2 cellular contexts compared by ENCODE assay signal in genomic region chr14:75229576-75229922, GRCh38.
TF ChIP-seq lines count a peak whose summit lies in the region.

No MANE protein-coding gene starts in this region.

TF ChIP-seq in liver, 16 proteins besides CTCF, POLR2A, EP300 and RAD21:
- TF ChIP-seq RXRA (IDR thresholded peaks at IDR 0.05) (peak; percentile 49 to 71), TAF1 (conservative IDR thresholded peaks at IDR 0.05) (no peak), MAX (IDR thresholded peaks at IDR 0.05) (peak; percentile 29), ATF3 (IDR thresholded peaks at IDR 0.05) (no peak), ZBTB33 (IDR thresholded peaks at IDR 0.05) (no peak), YY1 (IDR thresholded peaks at IDR 0.05) (no peak), FOXA2 (IDR thresholded peaks at IDR 0.05) (no peak), HNF4A (conservative IDR thresholded peaks at IDR 0.05) (peak in 1 of 2 donors; percentile 33), GABPA (IDR thresholded peaks at IDR 0.05 in 1 of 2, conservative IDR thresholded peaks at IDR 0.05 in 1 of 2) (no peak), REST (IDR thresholded peaks at IDR 0.05) (no peak), HNF4G (IDR thresholded peaks at IDR 0.05) (no peak), NR2F2 (IDR thresholded peaks at IDR 0.05) (no peak), SP1 (IDR thresholded peaks at IDR 0.05) (no peak), JUND (IDR thresholded peaks at IDR 0.05) (peak in 1 of 2 donors; percentile 21), FOXA1 (IDR thresholded peaks at IDR 0.05) (no peak), EGR1 (IDR thresholded peaks at IDR 0.05; ENCODE audit: low read depth in 2 of 2) (no peak)
TF ChIP-seq in liver: peak in this region for 4.

TF ChIP-seq in HepG2, 621 proteins besides CTCF, POLR2A, EP300 and RAD21:
- no peak for TF ChIP-seq FOXP4 (CRISPR knock-in tag; IDR thresholded peaks at IDR 0.05)
- no peak for TF ChIP-seq BCL3 (CRISPR knock-in tag; IDR thresholded peaks at IDR 0.05)
- no peak for TF ChIP-seq ZNF619 (CRISPR knock-in tag; IDR thresholded peaks at IDR 0.05)
- no peak for TF ChIP-seq SP4 (CRISPR knock-in tag; IDR thresholded peaks at IDR 0.05)
